Comparison of ENCODE assay signal across 26 cellular contexts in the genomic region with DNA sequence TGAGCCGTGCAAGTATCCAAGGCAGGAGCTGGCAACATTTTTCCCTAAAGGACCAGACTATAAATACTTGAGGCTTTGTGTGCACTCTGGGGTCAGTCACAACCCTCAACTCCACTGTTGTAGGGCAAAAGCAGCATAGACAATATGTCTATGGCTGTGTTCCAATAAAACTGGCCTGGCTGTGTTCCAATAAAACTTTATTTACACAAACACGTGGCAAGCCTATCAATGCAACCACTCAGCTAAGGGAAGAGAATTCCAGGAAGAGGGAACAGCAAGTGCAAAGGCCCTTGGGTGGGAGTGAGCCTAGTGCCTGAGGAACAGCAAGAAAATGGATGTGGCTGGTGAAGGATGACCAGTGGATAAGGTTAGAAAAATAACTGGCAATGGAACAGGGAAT. TPM values are rescaled to one million over a fixed set of nuclear protein-coding genes. Genes with fewer than 3 reads are reported as not detected.
"Had no signal": no experiment of that assay in that cellular context is flagged by ENCODE, and none has a peak within 500 bp of the region (broad histone marks: within the 10 kb centered on the region; RNA-seq: fewer than 3 reads in every experiment).

No MANE protein-coding gene starts in this region.

- DNase-seq: Karpas-422, KG1, MG63, NCI-H1092, NCI-H1105 treated with DMSO at 0.1 percent for 48 hours, NCI-H1417 treated with DMSO at 0.1 percent for 48 hours, NCI-H146, NCI-H1694 treated with DMSO at 0.1 percent for 48 hours, NCI-H1930, NCI-H2081, NCI-H2171, NCI-H226, NCI-H446, NCI-H510A, NCI-H524 treated with DMSO at 0.1 percent for 48 hours, NCI-H774, OCI-M1, PC-9, Peyer's patch, SHP77 treated with DMSO at 0.1 percent for 48 hours, SJCRH30, T-helper 1 cell had no signal

- H3K4me1 ChIP-seq: Peyer's patch, SJCRH30 had no signal

- H3K9me3 ChIP-seq: MG63, SJCRH30 had no signal

- ATAC-seq: Right ventricle myocardium inferior, SK-N-SH treated with all-trans-retinoic acid at 6 μM for 48 hours had no signal

- H3K4me3 ChIP-seq: MG63, PC-9, Peyer's patch, SJCRH30 had no signal

- H3K36me3 ChIP-seq: MG63, Peyer's patch, SJCRH30 had no signal

RNA-seq across cellular contexts. Expression of gene FAM181A, which starts 11.3 kb away (rescaled TPM):
- total RNA-seq: HT1080, PC-9, Peyer's patch, Right ventricle myocardium inferior, RPMI7951, SJCRH30 had no signal
